ENCODE assay signal across 16 cellular contexts in the genomic region with DNA sequence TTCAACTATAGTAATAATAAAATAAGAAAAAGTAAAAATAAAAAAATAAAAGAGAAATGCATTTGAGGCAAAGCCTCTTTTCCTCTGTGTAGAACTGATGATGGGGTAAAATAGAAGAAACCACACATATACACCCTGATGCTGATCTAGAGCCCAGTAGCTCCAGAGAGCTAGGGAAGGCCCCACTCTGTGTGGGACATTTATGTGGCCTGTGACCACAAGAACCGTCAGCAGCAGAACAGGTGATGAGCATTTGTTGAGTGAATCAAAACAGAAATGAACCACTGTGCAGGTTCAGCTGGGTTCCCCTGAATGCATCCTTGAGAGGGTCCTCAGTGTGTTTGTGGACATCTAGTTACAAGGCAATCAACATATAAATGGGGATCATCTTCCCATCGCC.
"Had no signal": no experiment of that assay in that cellular context is flagged by ENCODE, and none has a peak within 500 bp of the region (broad histone marks: within the 10 kb centered on the region; RNA-seq: fewer than 3 reads in every experiment).

No MANE protein-coding gene starts in this region.

- H3K4me3 ChIP-seq: dorsolateral prefrontal cortex, heart left ventricle, right atrium auricular region, skin epidermis, transverse colon had no signal

- H3K27me3 ChIP-seq: dorsolateral prefrontal cortex, heart left ventricle, right atrium auricular region, transverse colon had no signal

- H3K9me3 ChIP-seq: right atrium auricular region, transverse colon had no signal

- H3K27ac ChIP-seq: dorsolateral prefrontal cortex, heart left ventricle, right atrium auricular region, skin epidermis had no signal

- DNase-seq: activated CD4-positive, alpha-beta T cell treated with anti-CD3 and anti-CD28 coated beads for 4 hours; activated naive CD4-positive, alpha-beta T cell treated with Interleukin-2 at 50 U/mL for 16 hours; dorsolateral prefrontal cortex; endodermal cell; heart left ventricle; immature natural killer cell; mesendoderm; nucleus accumbens; stimulated activated CD4-positive, alpha-beta T cell treated with anti-CD3 and anti-CD28 coated beads, Interleukin-15, amount 100 ng/mL, for 24 hours; stimulated activated CD4-positive, alpha-beta T cell treated with anti-CD3 and anti-CD28 coated beads, Interleukin-4, amount 100 ng/mL, for 1 hour; stimulated activated naive CD4-positive, alpha-beta T cell; transverse colon had no signal

- H3K4me1 ChIP-seq: right atrium auricular region had no signal

- ATAC-seq: heart left ventricle; natural killer cell treated with Interleukin-12 subunit alpha and Interleukin-12 subunit beta and Interleukin-15 and Interleukin-18, amount 100 ng/mL, for 72 hours; WTC11 had no signal

- H3K36me3 ChIP-seq: heart left ventricle, right atrium auricular region, transverse colon had no signal
